ENCODE assay signal across 8 cellular contexts in the genomic region with DNA sequence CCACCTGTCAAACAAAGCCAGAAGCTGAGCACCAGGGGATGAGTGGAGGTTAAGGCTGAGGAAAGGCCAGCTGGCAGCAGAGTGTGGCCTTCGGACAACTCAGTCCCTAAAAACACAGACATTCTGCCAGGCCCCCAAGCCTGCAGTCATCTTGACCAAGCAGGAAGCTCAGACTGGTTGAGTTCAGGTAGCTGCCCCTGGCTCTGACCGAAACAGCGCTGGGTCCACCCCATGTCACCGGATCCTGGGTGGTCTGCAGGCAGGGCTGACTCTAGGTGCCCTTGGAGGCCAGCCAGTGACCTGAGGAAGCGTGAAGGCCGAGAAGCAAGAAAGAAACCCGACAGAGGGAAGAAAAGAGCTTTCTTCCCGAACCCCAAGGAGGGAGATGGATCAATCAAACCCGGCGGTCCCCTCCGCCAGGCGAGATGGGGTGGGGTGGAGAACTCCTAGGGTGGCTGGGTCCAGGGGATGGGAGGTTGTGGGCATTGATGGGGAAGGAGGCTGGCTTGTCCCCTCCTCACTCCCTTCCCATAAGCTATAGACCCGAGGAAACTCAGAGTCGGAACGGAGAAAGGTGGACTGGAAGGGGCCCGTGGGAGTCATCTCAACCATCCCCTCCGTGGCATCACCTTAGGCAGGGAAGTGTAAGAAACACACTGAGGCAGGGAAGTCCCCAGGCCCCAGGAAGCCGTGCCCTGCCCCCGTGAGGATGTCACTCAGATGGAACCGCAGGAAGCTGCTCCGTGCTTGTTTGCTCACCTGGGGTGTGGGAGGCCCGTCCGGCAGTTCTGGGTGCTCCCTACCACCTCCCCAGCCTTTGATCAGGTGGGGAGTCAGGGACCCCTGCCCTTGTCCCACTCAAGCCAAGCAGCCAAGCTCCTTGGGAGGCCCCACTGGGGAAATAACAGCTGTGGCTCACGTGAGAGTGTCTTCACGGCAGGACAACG.
DNase-seq lines count a peak whose midpoint lies in the region; ATAC-seq, FAIRE-seq and TF ChIP-seq lines count a peak whose summit lies in the region.

No MANE protein-coding gene starts in this region.

- ATAC-seq in HG03432 (IDR thresholded peaks at IDR 0.05; ENCODE audit: unreplicated experiment) = peak; percentile 70
- no peak for ATAC-seq in GM18517 (IDR thresholded peaks at IDR 0.05; ENCODE audit: unreplicated experiment)

- peak; percentile 90 for FAIRE-seq in GM18507 (lab: Jason Lieb, UNC)

- DNase-seq in GM18507 (ENCODE audit: extremely low spot score, insufficient read length, low read depth) (no peak), nephron progenitor cell (no peak), NCI-H187 (lab: John Stamatoyannopoulos, UW) (no peak), C1 segment of cervical spinal cord (lab: John Stamatoyannopoulos, UW) (no peak), GM19240 (ENCODE audit: insufficient read length, low spot score) (no peak)
- DNase-seq in activated T-cell treated with anti-CD3 and anti-CD28 coated beads, Interleukin-2, amount 50 U/mL, for 48 hours = peak; percentile 79 to 81

- no peaks in the 10 kb centered on the region for H3K9me3 Mint-ChIP-seq in nephron progenitor cell

- H3K4me1 Mint-ChIP-seq in nephron progenitor cell = peaks cover 54% of the 10 kb centered on the region

- TF ChIP-seq CTCF in nephron progenitor cell (IDR thresholded peaks at IDR 0.05) = no peak

- peak overlapping the region; percentile 67 for H3K27ac Mint-ChIP-seq in nephron progenitor cell

- peak overlapping the region; percentile 43 for H3K4me3 Mint-ChIP-seq in nephron progenitor cell

- peaks cover 6% of the 10 kb centered on the region for H3K36me3 Mint-ChIP-seq in nephron progenitor cell (ENCODE audit: low read depth)

- peaks cover 4% of the 10 kb centered on the region for H3K27me3 Mint-ChIP-seq in nephron progenitor cell (ENCODE audit: low read depth, poor library complexity)

Comparison
In these comparisons a context has a peak if more than half of its experiments do, and no peak if none do; other contexts are left out.
1. DNase-seq: peak in activated T-cell treated with anti-CD3 and anti-CD28 coated beads, Interleukin-2, amount 50 U/mL, for 48 hours (2 of 2); none in GM18507 (single experiment), nephron progenitor cell (single experiment), NCI-H187 (0 of 2), C1 segment of cervical spinal cord (0 of 14) and GM19240 (single experiment).